Comparison of ENCODE assay signal across 14 cellular contexts in genomic region chr20:63114006-63114692, GRCh38.
"Had no signal": no experiment of that assay in that cellular context is flagged by ENCODE, and none has a peak within 500 bp of the region (broad histone marks: within the 10 kb centered on the region; RNA-seq: fewer than 3 reads in every experiment).

No MANE protein-coding gene starts in this region.

- DNase-seq: activated CD4-positive, alpha-beta memory T cell treated with anti-CD3 and anti-CD28 coated beads, Interleukin-2, amount 10 ng/mL, durations not matched to agents 7 days and 5 days; activated CD4-positive, alpha-beta T cell treated with anti-CD3 and anti-CD28 coated beads for 4 hours; activated gamma-delta T cell; activated naive CD8-positive, alpha-beta T cell treated with anti-CD3 and anti-CD28 coated beads for 36 hours; activated T-cell treated with anti-CD3 and anti-CD28 coated beads, Interleukin-2, amount 50 U/mL, for 4 hours; foreskin melanocyte; immature natural killer cell; left colon; mammary epithelial cell; stimulated activated CD4-positive, alpha-beta T cell treated with anti-CD3 and anti-CD28 coated beads, Interleukin-2, amount 100 ng/mL, for 48 hours; stimulated activated naive B cell treated with anti-CD40 and anti-IgM and Interleukin-4, amounts not matched to agents 10 μg/mL and 1 μg/mL and 100 μg/mL, for 72 hours; T-helper 2 cell; tibial artery had no signal

- H3K4me1 Mint-ChIP-seq: activated CD4-positive, alpha-beta memory T cell treated with anti-CD3 and anti-CD28 coated beads, Interleukin-2, amount 10 ng/mL, durations not matched to agents 7 days and 5 days; activated naive CD8-positive, alpha-beta T cell treated with anti-CD3 and anti-CD28 coated beads for 36 hours; immature natural killer cell had no signal

- ATAC-seq: activated T-cell treated with anti-CD3 and anti-CD28 coated beads, Interleukin-2, amount 50 U/mL, for 4 hours; heart left ventricle; left colon; stimulated activated naive B cell treated with anti-CD40 and anti-IgM and Interleukin-4, amounts not matched to agents 10 μg/mL and 1 μg/mL and 100 μg/mL, for 72 hours had no signal

- H3K36me3 Mint-ChIP-seq: activated naive CD8-positive, alpha-beta T cell treated with anti-CD3 and anti-CD28 coated beads for 36 hours; immature natural killer cell had no signal

- H3K27ac Mint-ChIP-seq: activated CD4-positive, alpha-beta memory T cell treated with anti-CD3 and anti-CD28 coated beads, Interleukin-2, amount 10 ng/mL, durations not matched to agents 7 days and 5 days; activated naive CD8-positive, alpha-beta T cell treated with anti-CD3 and anti-CD28 coated beads for 36 hours; immature natural killer cell; stimulated activated naive B cell treated with anti-CD40 and anti-IgM and Interleukin-4, amounts not matched to agents 10 μg/mL and 1 μg/mL and 100 μg/mL, for 72 hours had no signal

- H3K4me3 Mint-ChIP-seq: activated CD4-positive, alpha-beta memory T cell treated with anti-CD3 and anti-CD28 coated beads, Interleukin-2, amount 10 ng/mL, durations not matched to agents 7 days and 5 days; activated naive CD8-positive, alpha-beta T cell treated with anti-CD3 and anti-CD28 coated beads for 36 hours; activated T-cell treated with anti-CD3 and anti-CD28 coated beads, Interleukin-2, amount 50 U/mL, for 4 hours; immature natural killer cell; stimulated activated naive B cell treated with anti-CD40 and anti-IgM and Interleukin-4, amounts not matched to agents 10 μg/mL and 1 μg/mL and 100 μg/mL, for 72 hours had no signal
